ENCODE assay signal across 10 cellular contexts in the genomic region with DNA sequence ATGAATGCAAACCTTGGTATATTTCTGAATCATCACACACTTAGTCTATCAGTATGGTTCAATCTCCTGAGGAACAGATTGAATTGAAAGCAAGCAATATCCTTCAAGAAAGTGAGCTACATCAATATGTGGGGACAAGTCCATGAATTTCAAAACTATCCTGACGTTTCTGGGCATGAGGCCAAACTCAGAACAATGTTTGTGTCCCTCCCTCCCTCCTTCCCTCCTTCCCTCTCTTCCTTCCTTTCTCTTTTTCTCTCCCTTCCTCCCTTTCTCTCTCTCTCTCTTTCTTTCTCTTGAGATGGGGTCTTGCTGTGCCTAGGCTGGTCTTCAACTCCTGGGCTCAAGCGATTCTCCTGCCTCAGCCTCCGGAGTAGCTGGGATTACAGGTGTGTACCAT. TPM values are rescaled to one million over a fixed set of nuclear protein-coding genes. Genes with fewer than 3 reads are reported as not detected.
DNase-seq lines count a peak whose midpoint lies in the region; ATAC-seq and TF ChIP-seq lines count a peak whose summit lies in the region.
"Had no signal": no experiment of that assay in that cellular context is flagged by ENCODE, and none has a peak within 500 bp of the region (broad histone marks: within the 10 kb centered on the region; RNA-seq: fewer than 3 reads in every experiment).

No MANE protein-coding gene starts in this region.

- H3K36me3 Mint-ChIP-seq in type B pancreatic cell = peaks cover 29% of the 10 kb centered on the region
- H3K36me3 Mint-ChIP-seq in endodermal cell (ENCODE audit: low read depth) = peaks cover 11% of the 10 kb centered on the region

- no peak overlapping the region for H3K4me2 ChIP-seq in fibroblast of lung (ENCODE audit: extremely low read depth, insufficient read depth, low read length)

- H3K4me1 Mint-ChIP-seq in type B pancreatic cell (ENCODE audit: unreplicated experiment) = peaks cover 23% of the 10 kb centered on the region
- no peaks in the 10 kb centered on the region for H3K4me1 Mint-ChIP-seq in endodermal cell

- intact Hi-C loops in left ventricle myocardium superior (cut with micrococcal nuclease) = no loop called here
- intact Hi-C loops in left ventricle myocardium inferior (cut with micrococcal nuclease) = no loop called here

- no peak overlapping the region for H3K27ac ChIP-seq in left ventricle myocardium inferior (replicated peaks)
- no peak overlapping the region for H3K27ac ChIP-seq in fibroblast of lung (ENCODE audit: insufficient read depth, low read length)
- no peak overlapping the region for H3K27ac ChIP-seq in endodermal cell (ENCODE audit: low read depth, low read length)

- peaks cover 3% of the 10 kb centered on the region for H3K9me3 ChIP-seq in left ventricle myocardium inferior (replicated peaks)
- no peaks in the 10 kb centered on the region for H3K9me3 ChIP-seq in fibroblast of lung (ENCODE audit: control insufficient read depth, insufficient read depth, low read depth, low read length)
- H3K9me3 ChIP-seq in endodermal cell (ENCODE audit: control insufficient read depth, low read length) = no peaks in the 10 kb centered on the region

- H3K4me3 Mint-ChIP-seq in type B pancreatic cell = no peak overlapping the region
- H3K4me3 Mint-ChIP-seq in endodermal cell = no peak overlapping the region

- H3K9me3 Mint-ChIP-seq in type B pancreatic cell (peaks cover 4% of the 10 kb centered on the region), endodermal cell (no peaks in the 10 kb centered on the region)

- H3K36me3 ChIP-seq in left ventricle myocardium inferior (peaks cover 11% of the 10 kb centered on the region), fibroblast of lung (ENCODE audit: control insufficient read depth, insufficient read depth, low read length) (no peaks in the 10 kb centered on the region), endodermal cell (ENCODE audit: control insufficient read depth, insufficient read depth, low read length) (peaks cover 29% of the 10 kb centered on the region)

- WGBS in endodermal cell (ENCODE audit: insufficient coverage in 1 of 2, insufficient read length in 1 of 2), 2 experiments = 90 to 94% methylated on average over 2 to 3 of the region's 3 CpGs

- peaks cover 16% of the 10 kb centered on the region for H3K79me2 ChIP-seq in fibroblast of lung (ENCODE audit: control insufficient read depth, insufficient read depth, low read length)

- DNase-seq in left ventricle myocardium superior (no peak), left ventricle myocardium inferior (no peak), fibroblast of lung (ENCODE audit: low read depth in 2 of 2) (peak; percentile 46 to 78), type B pancreatic cell (ENCODE audit: extremely low spot score, unreplicated experiment) (no peak), COLO829 (ENCODE audit: low spot score) (no peak), endodermal cell (no peak), NCI-H187 treated with DMSO at 0.1 percent for 48 hours (lab: John Stamatoyannopoulos, UW) (no peak)
- DNase-seq: amygdala had no signal

- no peak overlapping the region for H3K9ac ChIP-seq in fibroblast of lung (ENCODE audit: insufficient read depth, low read length)
- H3K9ac ChIP-seq in endodermal cell (ENCODE audit: extremely low read depth, low read length, poor library complexity, severe bottlenecking) = no peak overlapping the region

- TF ChIP-seq CTCF in left ventricle myocardium inferior (IDR thresholded peaks at IDR 0.05; ENCODE audit: borderline replicate concordance) (no peak), fibroblast of lung (conservative IDR thresholded peaks at IDR 0.05 in 1 of 2, IDR thresholded peaks at IDR 0.05 in 1 of 2; ENCODE audit: low read depth in 1 of 2, low read length in 2 of 2) (no peak), type B pancreatic cell (conservative IDR thresholded peaks at IDR 0.05) (no peak), endodermal cell (conservative IDR thresholded peaks at IDR 0.05) (no peak)

- peak; percentile 28 for ATAC-seq in left ventricle myocardium superior
- ATAC-seq in SK-N-SH treated with all-trans-retinoic acid at 6 μM for 48 hours = peak; percentile 21; the same call in 2 of the 3 replicates

- no peaks in the 10 kb centered on the region for H3K27me3 Mint-ChIP-seq in type B pancreatic cell
- no peaks in the 10 kb centered on the region for H3K27me3 Mint-ChIP-seq in endodermal cell (ENCODE audit: insufficient read depth)

- H2AFZ ChIP-seq in fibroblast of lung (ENCODE audit: low read length) = no peak overlapping the region

- H3K4me3 ChIP-seq in left ventricle myocardium inferior (no peak overlapping the region), fibroblast of lung (replicated peaks in 1 of 4; ENCODE audit: control extremely low read depth in 1 of 4, insufficient read depth in 1 of 4, low read depth in 3 of 4, low read length in 4 of 4) (no peak overlapping the region), endodermal cell (ENCODE audit: low read length) (no peak overlapping the region)
- H3K4me3 ChIP-seq: SK-N-MC had no signal

- H3K4me1 ChIP-seq in left ventricle myocardium inferior = peaks cover 40% of the 10 kb centered on the region
- H3K4me1 ChIP-seq in fibroblast of lung (ENCODE audit: control insufficient read depth, extremely low read depth, insufficient read depth, low read length) = peaks cover 3% of the 10 kb centered on the region
- H3K4me1 ChIP-seq in endodermal cell (ENCODE audit: control insufficient read depth, insufficient read depth, low read length) = no peaks in the 10 kb centered on the region

- no peaks in the 10 kb centered on the region for H4K20me1 ChIP-seq in fibroblast of lung (ENCODE audit: control insufficient read depth, extremely low read depth, insufficient read depth, low read length)

- H3K27ac Mint-ChIP-seq in type B pancreatic cell (peak overlapping the region; percentile 55), endodermal cell (no peak overlapping the region)

- H3K27me3 ChIP-seq in left ventricle myocardium inferior (ENCODE audit: low read depth) = no peaks in the 10 kb centered on the region
- H3K27me3 ChIP-seq in fibroblast of lung (ENCODE audit: control insufficient read depth, insufficient read depth, low read length) = no peaks in the 10 kb centered on the region
- no peaks in the 10 kb centered on the region for H3K27me3 ChIP-seq in endodermal cell (ENCODE audit: control insufficient read depth, insufficient read depth, low read length, poor library complexity, severe bottlenecking)

TF ChIP-seq in SK-N-SH treated with all-trans-retinoic acid at 6 μM for 48 hours, 23 proteins besides CTCF, POLR2A, EP300 and RAD21 (continues in another document):
- TF ChIP-seq BACH2 (CRISPR knock-in tag; IDR thresholded peaks at IDR 0.05; ENCODE audit: borderline replicate concordance) (no peak), SNAI2 (CRISPR knock-in tag; IDR thresholded peaks at IDR 0.05) (no peak), ARNTL (CRISPR knock-in tag; IDR thresholded peaks at IDR 0.05; ENCODE audit: borderline replicate concordance, low read depth) (no peak), PPARA (CRISPR knock-in tag; IDR thresholded peaks at IDR 0.05; ENCODE audit: borderline replicate concordance) (no peak), TOX (CRISPR knock-in tag; IDR thresholded peaks at IDR 0.05; ENCODE audit: borderline replicate concordance) (no peak), RARB (CRISPR knock-in tag; IDR thresholded peaks at IDR 0.05) (no peak), ZFP3 (CRISPR knock-in tag; IDR thresholded peaks at IDR 0.05) (no peak), ESRRG (CRISPR knock-in tag; IDR thresholded peaks at IDR 0.05) (no peak), ZNF70 (CRISPR knock-in tag; IDR thresholded peaks at IDR 0.05) (no peak), ZC3H10 (CRISPR knock-in tag; IDR thresholded peaks at IDR 0.05) (no peak), GLIS3 (CRISPR knock-in tag; IDR thresholded peaks at IDR 0.05) (no peak)
- TF ChIP-seq, protein P1, sequence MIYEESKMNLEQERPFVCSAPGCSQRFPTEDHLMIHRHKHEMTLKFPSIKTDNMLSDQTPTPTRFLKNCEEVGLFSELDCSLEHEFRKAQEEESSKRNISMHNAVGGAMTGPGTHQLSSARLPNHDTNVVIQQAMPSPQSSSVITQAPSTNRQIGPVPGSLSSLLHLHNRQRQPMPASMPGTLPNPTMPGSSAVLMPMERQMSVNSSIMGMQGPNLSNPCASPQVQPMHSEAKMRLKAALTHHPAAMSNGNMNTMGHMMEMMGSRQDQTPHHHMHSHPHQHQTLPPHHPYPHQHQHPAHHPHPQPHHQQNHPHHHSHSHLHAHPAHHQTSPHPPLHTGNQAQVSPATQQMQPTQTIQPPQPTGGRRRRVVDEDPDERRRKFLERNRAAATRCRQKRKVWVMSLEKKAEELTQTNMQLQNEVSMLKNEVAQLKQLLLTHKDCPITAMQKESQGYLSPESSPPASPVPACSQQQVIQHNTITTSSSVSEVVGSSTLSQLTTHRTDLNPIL (CRISPR knock-in tag; IDR thresholded peaks at IDR 0.05; ENCODE audit: low read depth) = no peak
- TF ChIP-seq, protein P2, sequence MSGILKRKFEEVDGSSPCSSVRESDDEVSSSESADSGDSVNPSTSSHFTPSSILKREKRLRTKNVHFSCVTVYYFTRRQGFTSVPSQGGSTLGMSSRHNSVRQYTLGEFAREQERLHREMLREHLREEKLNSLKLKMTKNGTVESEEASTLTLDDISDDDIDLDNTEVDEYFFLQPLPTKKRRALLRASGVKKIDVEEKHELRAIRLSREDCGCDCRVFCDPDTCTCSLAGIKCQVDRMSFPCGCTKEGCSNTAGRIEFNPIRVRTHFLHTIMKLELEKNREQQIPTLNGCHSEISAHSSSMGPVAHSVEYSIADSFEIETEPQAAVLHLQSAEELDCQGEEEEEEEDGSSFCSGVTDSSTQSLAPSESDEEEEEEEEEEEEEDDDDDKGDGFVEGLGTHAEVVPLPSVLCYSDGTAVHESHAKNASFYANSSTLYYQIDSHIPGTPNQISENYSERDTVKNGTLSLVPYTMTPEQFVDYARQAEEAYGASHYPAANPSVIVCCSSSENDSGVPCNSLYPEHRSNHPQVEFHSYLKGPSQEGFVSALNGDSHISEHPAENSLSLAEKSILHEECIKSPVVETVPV (CRISPR knock-in tag; IDR thresholded peaks at IDR 0.05) = no peak

RNA-seq across cellular contexts. Expression of a gene that starts 27.9 kb away (rescaled TPM):
- total RNA-seq in left ventricle myocardium superior = 62.2 TPM
- total RNA-seq in left ventricle myocardium inferior = 61.2 TPM
- total RNA-seq in fibroblast of lung = 41.1 and 44.3 TPM in 2 replicates
- 29.2 and 37.7 TPM in 2 replicates for polyA plus RNA-seq in fibroblast of lung
- polyA plus RNA-seq in fibroblast of lung (2012) = 113 and 147 TPM in 2 replicates
- 8.2 and 8.8 TPM in 2 replicates for polyA minus RNA-seq in fibroblast of lung (ENCODE audit: low replicate concordance)
- total RNA-seq in type B pancreatic cell (ENCODE audit: low replicate concordance) = 116 and 117 TPM in 2 replicates
- 100 to 1,000 TPM; 121 to 123 TPM for total RNA-seq in endodermal cell
- polyA plus RNA-seq in endodermal cell (2013, experiment 1 of 2) = 118 TPM
- polyA plus RNA-seq in endodermal cell (2013, experiment 2 of 2) = 104 TPM

Comparison
In these comparisons a context has a peak if more than half of its experiments do, and no peak if none do; other contexts are left out.
1. DNase-seq: peak in fibroblast of lung (2 of 2); none in left ventricle myocardium superior (single experiment), left ventricle myocardium inferior (single experiment), type B pancreatic cell (single experiment), COLO829 (single experiment), endodermal cell (single experiment) and NCI-H187 treated with DMSO at 0.1 percent for 48 hours (single experiment).